ENCODE assay signal across 14 cellular contexts in the genomic region with DNA sequence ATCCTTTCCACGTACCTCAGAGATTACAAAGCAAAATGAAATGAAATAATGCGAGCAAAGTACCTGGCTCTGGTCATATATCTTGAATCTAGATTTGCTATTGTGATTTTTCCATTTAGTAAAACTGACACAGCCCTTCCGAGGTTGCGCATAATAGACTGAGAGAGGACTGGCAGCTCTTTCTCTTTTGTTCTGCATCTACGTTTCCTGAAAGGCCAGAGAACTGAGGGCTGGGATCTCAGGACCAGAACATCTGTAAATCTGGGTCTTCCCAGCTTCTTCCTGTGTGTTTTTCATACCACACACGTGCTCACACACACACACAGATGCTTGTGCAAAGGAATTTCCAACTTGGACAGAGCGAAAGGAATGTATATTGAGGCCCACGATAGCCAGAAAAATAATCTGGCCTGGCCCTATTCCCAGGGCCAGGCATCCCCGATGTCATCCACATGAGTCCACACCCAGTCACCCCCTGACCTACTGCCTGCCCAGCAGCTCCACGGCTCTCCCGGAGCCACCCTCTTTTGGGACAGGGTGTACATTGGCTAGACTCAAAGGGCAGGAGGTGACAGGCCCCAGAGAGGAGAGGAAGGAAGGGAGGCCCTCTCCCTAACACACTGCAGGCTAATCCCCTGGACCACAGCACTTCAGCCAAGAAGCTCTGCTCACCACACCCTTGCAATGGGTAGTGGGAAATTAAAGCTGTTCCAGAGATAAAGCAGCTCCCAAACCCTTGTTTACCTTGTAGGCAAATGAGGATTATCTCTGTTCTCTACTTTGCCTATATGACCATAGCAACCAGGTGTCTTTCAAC. TPM values are rescaled to one million over a fixed set of nuclear protein-coding genes. Genes with fewer than 3 reads are reported as not detected.
DNase-seq lines count a peak whose midpoint lies in the region; ATAC-seq and TF ChIP-seq lines count a peak whose summit lies in the region.
"Had no signal": no experiment of that assay in that cellular context is flagged by ENCODE, and none has a peak within 500 bp of the region (broad histone marks: within the 10 kb centered on the region; RNA-seq: fewer than 3 reads in every experiment).

No MANE protein-coding gene starts in this region.

- H3K4me1 ChIP-seq in psoas muscle: no peaks in the 10 kb centered on the region

- intact Hi-C loops in Right ventricle myocardium inferior (cut with DNase I) (no loop called here), psoas muscle (cut with DNase I) (no loop called here)

- CTCF ChIA-PET in WTC11 (lab: Charles Lee): interaction anchor here (0.8 to 1.3 kb wide), 2 partner anchors 19 to 42 kb away, joined by 3 to 7 read pairs; no protein-coding TSS in a partner anchor

- no peaks in the 10 kb centered on the region for H3K27me3 Mint-ChIP-seq in WTC11 (ENCODE audit: low read depth)
- H3K27me3 Mint-ChIP-seq: activated naive CD4-positive, alpha-beta T cell treated with anti-CD3 and anti-CD28 coated beads, Interleukin-2, amount 10 ng/mL, durations not matched to agents 7 days and 5 days; CD4-positive, alpha-beta T cell; stimulated activated naive CD8-positive, alpha-beta T cell treated with anti-CD3 and anti-CD28 coated beads, Interleukin-15, Interleukin-2, amounts not matched to agents 100 ng/mL and 50 ng/mL, for 24 hours had no signal

- H3K36me3 ChIP-seq in psoas muscle (ENCODE audit: insufficient read depth in 1 of 2, low read depth in 1 of 2): no peaks in the 10 kb centered on the region

- no peak for TF ChIP-seq CTCF in WTC11 (IDR thresholded peaks at IDR 0.05)
- no peak for TF ChIP-seq CTCF in psoas muscle (IDR thresholded peaks at IDR 0.05)

- DNase-seq in EL (peak; percentile 21), WTC11 (ENCODE audit: low spot score) (no peak), Right ventricle myocardium inferior (ENCODE audit: missing footprints) (no peak), psoas muscle (peak; percentile 23 to 56), A172 (ENCODE audit: low spot score) (no peak)
- DNase-seq in activated CD4-positive, CD25-positive, alpha-beta regulatory T cell (lab: John Stamatoyannopoulos, UW): no peak
- DNase-seq: activated naive CD4-positive, alpha-beta T cell treated with anti-CD3 and anti-CD28 coated beads, Interleukin-2, amount 10 ng/mL, durations not matched to agents 7 days and 5 days; natural killer cell; NCI-H524; stimulated activated CD4-positive, alpha-beta T cell treated with anti-CD3 and anti-CD28 coated beads, Interleukin-1b, Interleukin-23, amount 100 ng/mL, for 48 hours had no signal

- H3K9me3 Mint-ChIP-seq in WTC11: peaks cover 17% of the 10 kb centered on the region
- H3K9me3 Mint-ChIP-seq: activated naive CD4-positive, alpha-beta T cell treated with anti-CD3 and anti-CD28 coated beads, Interleukin-2, amount 10 ng/mL, durations not matched to agents 7 days and 5 days; CD4-positive, alpha-beta T cell; natural killer cell; stimulated activated naive CD8-positive, alpha-beta T cell treated with anti-CD3 and anti-CD28 coated beads, Interleukin-15, Interleukin-2, amounts not matched to agents 100 ng/mL and 50 ng/mL, for 24 hours had no signal

- H3K4me1 Mint-ChIP-seq in WTC11: peaks cover 30% of the 10 kb centered on the region
- H3K4me1 Mint-ChIP-seq: activated naive CD4-positive, alpha-beta T cell treated with anti-CD3 and anti-CD28 coated beads, Interleukin-2, amount 10 ng/mL, durations not matched to agents 7 days and 5 days; natural killer cell had no signal

- peak overlapping the region; percentile 67 for H3K27ac Mint-ChIP-seq in WTC11
- H3K27ac Mint-ChIP-seq: activated naive CD4-positive, alpha-beta T cell treated with anti-CD3 and anti-CD28 coated beads, Interleukin-2, amount 10 ng/mL, durations not matched to agents 7 days and 5 days; CD4-positive, alpha-beta T cell; natural killer cell; stimulated activated naive CD8-positive, alpha-beta T cell treated with anti-CD3 and anti-CD28 coated beads, Interleukin-15, Interleukin-2, amounts not matched to agents 100 ng/mL and 50 ng/mL, for 24 hours had no signal

- H3K27me3 ChIP-seq in psoas muscle (ENCODE audit: insufficient read depth in 3 of 3, low read length in 2 of 3): no peaks in the 10 kb centered on the region

- no peak overlapping the region for H3K27ac ChIP-seq in psoas muscle

- H3K4me3 Mint-ChIP-seq in WTC11: no peak overlapping the region
- H3K4me3 Mint-ChIP-seq: activated naive CD4-positive, alpha-beta T cell treated with anti-CD3 and anti-CD28 coated beads, Interleukin-2, amount 10 ng/mL, durations not matched to agents 7 days and 5 days; CD4-positive, alpha-beta T cell; natural killer cell; stimulated activated naive CD8-positive, alpha-beta T cell treated with anti-CD3 and anti-CD28 coated beads, Interleukin-15, Interleukin-2, amounts not matched to agents 100 ng/mL and 50 ng/mL, for 24 hours had no signal

- H3K9me3 ChIP-seq in psoas muscle: no peaks in the 10 kb centered on the region

- ATAC-seq in WTC11 (peak; percentile 23), Right ventricle myocardium inferior (peak; percentile 69), psoas muscle (peak in 1 of 4 donors; percentile 43), HG03460 (IDR thresholded peaks at IDR 0.05; ENCODE audit: unreplicated experiment) (no peak), GM18909 (IDR thresholded peaks at IDR 0.05; ENCODE audit: poor library complexity, unreplicated experiment) (no peak)
- ATAC-seq: natural killer cell had no signal

- 32 to 34% (median 34%) methylated on average over 11 of the region's 11 CpGs for WGBS in psoas muscle, 3 donors

- POLR2A ChIA-PET in WTC11 (lab: Charles Lee): no interaction called here

- peaks cover 16% of the 10 kb centered on the region for H3K36me3 Mint-ChIP-seq in WTC11
- H3K36me3 Mint-ChIP-seq: natural killer cell had no signal

- no peak overlapping the region for H3K4me3 ChIP-seq in psoas muscle

TF ChIP-seq in WTC11, 78 proteins besides CTCF, POLR2A, EP300 and RAD21 (continues in another document):
- TF ChIP-seq, protein P1, sequence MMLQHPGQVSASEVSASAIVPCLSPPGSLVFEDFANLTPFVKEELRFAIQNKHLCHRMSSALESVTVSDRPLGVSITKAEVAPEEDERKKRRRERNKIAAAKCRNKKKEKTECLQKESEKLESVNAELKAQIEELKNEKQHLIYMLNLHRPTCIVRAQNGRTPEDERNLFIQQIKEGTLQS (CRISPR knock-in tag; conservative IDR thresholded peaks at IDR 0.05): no peak
- TF ChIP-seq, protein P2, sequence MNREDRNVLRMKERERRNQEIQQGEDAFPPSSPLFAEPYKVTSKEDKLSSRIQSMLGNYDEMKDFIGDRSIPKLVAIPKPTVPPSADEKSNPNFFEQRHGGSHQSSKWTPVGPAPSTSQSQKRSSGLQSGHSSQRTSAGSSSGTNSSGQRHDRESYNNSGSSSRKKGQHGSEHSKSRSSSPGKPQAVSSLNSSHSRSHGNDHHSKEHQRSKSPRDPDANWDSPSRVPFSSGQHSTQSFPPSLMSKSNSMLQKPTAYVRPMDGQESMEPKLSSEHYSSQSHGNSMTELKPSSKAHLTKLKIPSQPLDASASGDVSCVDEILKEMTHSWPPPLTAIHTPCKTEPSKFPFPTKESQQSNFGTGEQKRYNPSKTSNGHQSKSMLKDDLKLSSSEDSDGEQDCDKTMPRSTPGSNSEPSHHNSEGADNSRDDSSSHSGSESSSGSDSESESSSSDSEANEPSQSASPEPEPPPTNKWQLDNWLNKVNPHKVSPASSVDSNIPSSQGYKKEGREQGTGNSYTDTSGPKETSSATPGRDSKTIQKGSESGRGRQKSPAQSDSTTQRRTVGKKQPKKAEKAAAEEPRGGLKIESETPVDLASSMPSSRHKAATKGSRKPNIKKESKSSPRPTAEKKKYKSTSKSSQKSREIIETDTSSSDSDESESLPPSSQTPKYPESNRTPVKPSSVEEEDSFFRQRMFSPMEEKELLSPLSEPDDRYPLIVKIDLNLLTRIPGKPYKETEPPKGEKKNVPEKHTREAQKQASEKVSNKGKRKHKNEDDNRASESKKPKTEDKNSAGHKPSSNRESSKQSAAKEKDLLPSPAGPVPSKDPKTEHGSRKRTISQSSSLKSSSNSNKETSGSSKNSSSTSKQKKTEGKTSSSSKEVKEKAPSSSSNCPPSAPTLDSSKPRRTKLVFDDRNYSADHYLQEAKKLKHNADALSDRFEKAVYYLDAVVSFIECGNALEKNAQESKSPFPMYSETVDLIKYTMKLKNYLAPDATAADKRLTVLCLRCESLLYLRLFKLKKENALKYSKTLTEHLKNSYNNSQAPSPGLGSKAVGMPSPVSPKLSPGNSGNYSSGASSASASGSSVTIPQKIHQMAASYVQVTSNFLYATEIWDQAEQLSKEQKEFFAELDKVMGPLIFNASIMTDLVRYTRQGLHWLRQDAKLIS (CRISPR knock-in tag; IDR thresholded peaks at IDR 0.05; ENCODE audit: borderline replicate concordance): no peak
- TF ChIP-seq GRHL2 (CRISPR knock-in tag; IDR thresholded peaks at IDR 0.05; ENCODE audit: insufficient replicate concordance, severe bottlenecking) (no peak), ZNF671 (CRISPR knock-in tag; IDR thresholded peaks at IDR 0.05) (no peak), FOXK1 (CRISPR knock-in tag; IDR thresholded peaks at IDR 0.05) (no peak), JUN (CRISPR knock-in tag; IDR thresholded peaks at IDR 0.05) (no peak)
- TF ChIP-seq, protein P3, sequence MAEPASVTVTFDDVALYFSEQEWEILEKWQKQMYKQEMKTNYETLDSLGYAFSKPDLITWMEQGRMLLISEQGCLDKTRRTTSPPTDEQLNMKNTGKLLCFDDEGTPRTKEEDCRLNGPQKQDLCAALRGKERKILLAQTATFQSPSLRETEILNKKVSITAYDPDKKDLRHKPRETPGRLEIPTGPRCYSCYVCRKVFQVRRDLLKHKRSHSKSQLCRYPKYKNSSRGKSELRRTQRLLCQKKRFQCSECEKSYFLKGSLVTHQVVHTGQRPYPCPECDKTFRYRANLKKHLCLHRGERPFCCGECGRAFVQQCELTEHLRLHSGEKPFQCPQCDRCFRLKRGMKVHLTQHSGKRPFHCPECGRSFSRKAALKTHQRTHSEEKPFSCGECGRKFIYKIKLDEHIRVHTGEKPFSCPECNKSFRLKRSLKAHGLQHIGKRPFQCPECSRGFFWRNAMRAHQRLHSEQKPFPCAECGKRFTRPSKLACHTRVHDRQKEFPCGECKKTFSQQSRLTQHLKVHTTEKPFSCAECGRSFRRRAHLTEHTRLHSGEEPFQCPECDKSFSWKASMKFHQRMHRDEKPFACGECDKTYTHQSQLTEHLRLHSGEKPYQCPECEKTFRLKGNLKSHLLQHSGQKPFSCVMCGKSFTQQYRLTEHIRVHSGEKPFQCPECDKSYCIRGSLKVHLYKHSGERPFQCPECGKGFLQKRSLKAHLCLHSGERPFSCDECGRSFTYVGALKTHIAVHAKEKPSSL (CRISPR knock-in tag; conservative IDR thresholded peaks at IDR 0.05): no peak

RNA-seq across cellular contexts. Expression of a gene that starts 41.8 kb away (rescaled TPM):
- total RNA-seq in WTC11 (2021) (61.5 to 67.0 TPM (median 66.4 TPM) in 3 replicates), Right ventricle myocardium inferior (25.0 TPM), psoas muscle (10 to 100 TPM; 29.9 to 37.3 (median 33.3) TPM)
- polyA plus RNA-seq in psoas muscle: 10 to 100 TPM; 30.9 to 53.6 (median 52.1) TPM
- total RNA-seq in A172 (2014; rRNA removed; shearing (Covaris generic)): 81.0 and 82.1 TPM in 2 replicates

Comparison
In these comparisons a context has a peak if more than half of its experiments do, and no peak if none do; other contexts are left out.
1. DNase-seq: peak in EL (single experiment) and psoas muscle (2 of 2); none in WTC11 (single experiment), Right ventricle myocardium inferior (single experiment), A172 (single experiment) and activated CD4-positive, CD25-positive, alpha-beta regulatory T cell (0 of 4).
2. ATAC-seq: peak in WTC11 (single experiment) and Right ventricle myocardium inferior (single experiment); none in HG03460 (single experiment) and GM18909 (single experiment).